9 cellular contexts compared by ENCODE assay signal in genomic region chr3:86178095-86178494, GRCh38.
"Had no signal": no experiment of that assay in that cellular context is flagged by ENCODE, and none has a peak within 500 bp of the region (broad histone marks: within the 10 kb centered on the region; RNA-seq: fewer than 3 reads in every experiment).

No MANE protein-coding gene starts in this region.

- H3K4me1 Mint-ChIP-seq: IgD-negative memory B cell had no signal

- FAIRE-seq: HepG2 had no signal

- H3K36me3 ChIP-seq: HAP-1 had no signal

- H3K4me3 ChIP-seq: HAP-1 had no signal

- H3K36me3 Mint-ChIP-seq: IgD-negative memory B cell had no signal

- H3K27ac Mint-ChIP-seq: HFFc6, IgD-negative memory B cell had no signal

- DNase-seq: GOT3, H7, HFFc6, KBM-7 had no signal

- ATAC-seq: HCT116, HepG2 had no signal

- H3K4me3 Mint-ChIP-seq: HFFc6 had no signal

- H3K9me3 ChIP-seq: HAP-1 had no signal

- H3K27me3 Mint-ChIP-seq: IgD-negative memory B cell had no signal

- H3K27ac ChIP-seq: HL-60 had no signal
